In genomic region chr17:73616873-73617430, GRCh38 we compare ENCODE assay signal across 28 cellular contexts. TPM values are rescaled to one million over a fixed set of nuclear protein-coding genes. Genes with fewer than 3 reads are reported as not detected.
A peak's percentile ranks its signal among the peaks of the same experiment; 100 is the strongest.
DNase-seq lines count a peak whose midpoint lies in the region; TF ChIP-seq lines count a peak whose summit lies in the region.
"Had no signal": no experiment of that assay in that cellular context is flagged by ENCODE, and none has a peak within 500 bp of the region (broad histone marks: within the 10 kb centered on the region; RNA-seq: fewer than 3 reads in every experiment).

No MANE protein-coding gene starts in this region.

- H3K23me2 ChIP-seq in H9 (ENCODE audit: insufficient read length, low read depth, low read length, poor library complexity, severe bottlenecking) = no peaks in the 10 kb centered on the region

- H3K27me3 ChIP-seq in H9 (ENCODE audit: insufficient read depth, low read length) (no peaks in the 10 kb centered on the region), iPS-20b (ENCODE audit: insufficient read depth, low read length) (no peaks in the 10 kb centered on the region), trophoblast cell (ENCODE audit: insufficient read depth, low read length) (no peaks in the 10 kb centered on the region), tibial artery (peaks cover 0 to 27% of the 10 kb centered on the region in 2 donors)
- H3K27me3 ChIP-seq: colonic mucosa, Peyer's patch had no signal

- H3K18ac ChIP-seq in H9 (ENCODE audit: insufficient read length, low read depth, low read length) (no peak overlapping the region), trophoblast cell (ENCODE audit: low read length) (peak overlapping the region; percentile 19)

- H2AK5ac ChIP-seq in H9 (ENCODE audit: insufficient read length, low read length) = no peak overlapping the region
- no peak overlapping the region for H2AK5ac ChIP-seq in trophoblast cell (ENCODE audit: low read length)

- H4K20me1 ChIP-seq in H9 (ENCODE audit: control insufficient read depth, insufficient read depth, insufficient read length) = peaks cover 2% of the 10 kb centered on the region

- no peaks in the 10 kb centered on the region; the same call in none of the 2 replicates for H3K27me3 Mint-ChIP-seq in H9 (ENCODE audit: low read depth)

- no peak overlapping the region for H4K12ac ChIP-seq in trophoblast cell (ENCODE audit: low read depth, low read length)

- H3K4me3 ChIP-seq in iPS-20b (ENCODE audit: low read length) = no peak overlapping the region
- no peak overlapping the region for H3K4me3 ChIP-seq in trophoblast cell (ENCODE audit: low read depth, low read length)
- H3K4me3 ChIP-seq in tibial artery = no peak overlapping the region
- H3K4me3 ChIP-seq: colonic mucosa, Peyer's patch had no signal

- H3T11ph ChIP-seq in H9 (ENCODE audit: low read length) = no peak overlapping the region

- H2BK12ac ChIP-seq in H9 (ENCODE audit: insufficient read length, low read depth, low read length) (no peak overlapping the region), trophoblast cell (ENCODE audit: low read length) (peak overlapping the region; percentile 10)

- H4K91ac ChIP-seq in H9 (ENCODE audit: insufficient read length, low read depth, low read length) (no peak overlapping the region), trophoblast cell (ENCODE audit: low read depth, low read length) (peak overlapping the region; percentile 63)

- intact Hi-C loops in tibial artery (cut with DNase I; ENCODE audit: low total_unique reads) = no loop called here

- H4K8ac ChIP-seq in H9 (replicated peaks; ENCODE audit: insufficient read length, low read depth, low read length) = no peak overlapping the region
- no peak overlapping the region for H4K8ac ChIP-seq in trophoblast cell (ENCODE audit: low read depth, low read length)

- H2AFZ ChIP-seq in H9 (ENCODE audit: low read length) (no peak overlapping the region), trophoblast cell (ENCODE audit: insufficient read depth, low read length, poor library complexity) (no peak overlapping the region)

- H3K27ac ChIP-seq in H9 (ENCODE audit: insufficient read length, low read depth, low read length) (no peak overlapping the region), VCaP (peak overlapping the region; percentile 31; the same call in 1 of the 2 replicates), iPS-20b (ENCODE audit: low read length) (peak overlapping the region; percentile 9), trophoblast cell (ENCODE audit: low read depth, low read length) (peak overlapping the region; percentile 47), tibial artery (no peak overlapping the region)
- H3K27ac ChIP-seq: colonic mucosa, HL-60, Peyer's patch had no signal

- H2BK120ac ChIP-seq in H9 (ENCODE audit: low read depth, low read length, poor library complexity, severe bottlenecking) (no peak overlapping the region), trophoblast cell (ENCODE audit: insufficient read depth, low read length, poor library complexity) (peak overlapping the region; percentile 5)

- DNase-seq in H9 = no peak
- no peak for DNase-seq in trophoblast cell
- DNase-seq in OCI-M2 (lab: John Stamatoyannopoulos, UW; ENCODE audit: unreplicated experiment) = no peak
- no peak for DNase-seq in SKM-1 treated with dmso at 0.1 percent for 144 hours (lab: John Stamatoyannopoulos, UW; ENCODE audit: unreplicated experiment)
- DNase-seq in NCI-H1105 treated with DMSO at 0.1 percent for 48 hours (lab: John Stamatoyannopoulos, UW) = no peak
- DNase-seq in tibial artery = no peak
- DNase-seq: activated CD4-positive, CD25-positive, alpha-beta regulatory T cell; activated naive CD4-positive, alpha-beta T cell treated with Interleukin-2 at 50 U/mL for 16 hours; activated T-cell treated with anti-CD3 and anti-CD28 coated beads, Interleukin-2, amount 50 U/mL, for 72 hours; amniotic stem cell; colonic mucosa; DND-41; effector memory CD8-positive, alpha-beta T cell; HFFc6; Karpas-422; MV-4-11; Peyer's patch; small intestine; stimulated activated CD4-positive, alpha-beta T cell treated with anti-CD3 and anti-CD28 coated beads, Interleukin-1b, Interleukin-23, amount 100 ng/mL, for 48 hours; stimulated activated CD8-positive, alpha-beta memory T cell treated with anti-CD3 and anti-CD28 coated beads, Interleukin-4, amount 100 ng/mL, for 48 hours; substantia nigra; T1000 had no signal

- H3K4me1 Mint-ChIP-seq in H9 = peaks cover 43 to 52% of the 10 kb centered on the region in 2 experiments

- H4K5ac ChIP-seq in H9 (ENCODE audit: insufficient read length, low read depth, low read length) = no peak overlapping the region

- H3K79me2 ChIP-seq in H9 (ENCODE audit: insufficient read depth, low read length) = no peaks in the 10 kb centered on the region
- H3K79me2 ChIP-seq in trophoblast cell (ENCODE audit: control insufficient read depth, insufficient read depth, low read length, poor library complexity) = no peaks in the 10 kb centered on the region

- H2BK5ac ChIP-seq in H9 (ENCODE audit: insufficient read length, low read length) (no peak overlapping the region), trophoblast cell (ENCODE audit: low read depth, low read length, poor library complexity) (peak overlapping the region; percentile 2)

- H3K23ac ChIP-seq in H9 (ENCODE audit: insufficient read length, low read depth, low read length) (no peak overlapping the region), trophoblast cell (ENCODE audit: low read length) (no peak overlapping the region)

- H3K36me3 ChIP-seq in iPS-20b (ENCODE audit: insufficient read depth, low read depth, low read length) (no peaks in the 10 kb centered on the region), trophoblast cell (ENCODE audit: control insufficient read depth in 1 of 2, insufficient read depth in 2 of 2, low read length in 2 of 2) (no peaks in the 10 kb centered on the region), tibial artery (no peaks in the 10 kb centered on the region)
- H3K36me3 ChIP-seq: colonic mucosa, Peyer's patch had no signal

- peaks cover 21 to 24% of the 10 kb centered on the region in 2 experiments for H3K9me3 Mint-ChIP-seq in H9
- H3K9me3 Mint-ChIP-seq: activated T-cell treated with anti-CD3 and anti-CD28 coated beads, Interleukin-2, amount 50 U/mL, for 72 hours; effector memory CD8-positive, alpha-beta T cell had no signal

- H3K27ac Mint-ChIP-seq in H9 = peak overlapping the region; percentile 34 to 82 (median 80); a peak in 6 of 7 replicates
- H3K27ac Mint-ChIP-seq: effector memory CD8-positive, alpha-beta T cell; HFFc6; memory B cell had no signal

- H3K4me2 ChIP-seq in H9 (ENCODE audit: insufficient read depth, insufficient read length, low read length) = no peak overlapping the region
- peak overlapping the region; percentile 10 for H3K4me2 ChIP-seq in trophoblast cell (ENCODE audit: low read length)

- TF ChIP-seq CTCF in H9 (conservative IDR thresholded peaks at IDR 0.05) (no peak), VCaP (conservative IDR thresholded peaks at IDR 0.05) (no peak), tibial artery (IDR thresholded peaks at IDR 0.05) (no peak)

- no peak overlapping the region for H2BK20ac ChIP-seq in H9 (ENCODE audit: low read depth, low read length, poor library complexity, severe bottlenecking)

- H3K36me3 Mint-ChIP-seq in H9 (ENCODE audit: insufficient read depth in 1 of 3, low read depth in 3 of 3) = peaks cover 9 to 36% (median 16%) of the 10 kb centered on the region in 3 experiments
- H3K36me3 Mint-ChIP-seq: CD14-positive monocyte had no signal

- H3K4ac ChIP-seq in H9 (ENCODE audit: low read depth, low read length) (no peak overlapping the region), trophoblast cell (ENCODE audit: low read depth, low read length) (no peak overlapping the region)

- H3K9ac ChIP-seq in H9 (ENCODE audit: extremely low read depth, insufficient read length, low read length) (no peak overlapping the region), iPS-20b (ENCODE audit: low read depth, low read length) (peak overlapping the region; percentile 52), trophoblast cell (ENCODE audit: low read length) (no peak overlapping the region)

- peaks cover 12% of the 10 kb centered on the region for H3K4me1 ChIP-seq in H9 (ENCODE audit: insufficient read depth, low read length)
- H3K4me1 ChIP-seq in iPS-20b (ENCODE audit: insufficient read depth, low read length) = peaks cover 30% of the 10 kb centered on the region
- peaks cover 23 to 24% of the 10 kb centered on the region in 2 experiments for H3K4me1 ChIP-seq in trophoblast cell (ENCODE audit: control insufficient read depth in 1 of 2, insufficient read depth in 2 of 2, low read length in 2 of 2)
- no peaks in the 10 kb centered on the region for H3K4me1 ChIP-seq in tibial artery
- H3K4me1 ChIP-seq: colonic mucosa, Peyer's patch had no signal

- H3K9me3 ChIP-seq in H9 (ENCODE audit: control insufficient read depth, low read depth, low read length) = no peaks in the 10 kb centered on the region
- H3K9me3 ChIP-seq in iPS-20b (ENCODE audit: insufficient read depth, low read depth, low read length) = no peaks in the 10 kb centered on the region; the same call in none of the 2 replicates
- peaks cover 2% of the 10 kb centered on the region for H3K9me3 ChIP-seq in trophoblast cell (ENCODE audit: insufficient read depth, low read depth, low read length)
- no peaks in the 10 kb centered on the region for H3K9me3 ChIP-seq in tibial artery
- H3K9me3 ChIP-seq: colonic mucosa had no signal

- no CpG with 5 or more reads among the region's 8 CpGs for WGBS in H9 (ENCODE audit: extremely low coverage, insufficient read length, low lambda C conversion rate)
- WGBS in trophoblast cell (ENCODE audit: extremely low coverage, insufficient coverage, insufficient read length) = no CpG with 5 or more reads among the region's 8 CpGs

- peak overlapping the region; percentile 53; the same call in 1 of the 2 replicates for H3K14ac ChIP-seq in H9 (ENCODE audit: insufficient read depth, low read length)
- H3K14ac ChIP-seq in trophoblast cell (ENCODE audit: low read length) = peak overlapping the region; percentile 16

- H3K4me3 Mint-ChIP-seq in H9 = peak overlapping the region in 1 of 2 experiments; percentile 23; a peak in 2 of 5 replicates
- H3K4me3 Mint-ChIP-seq: activated T-cell treated with anti-CD3 and anti-CD28 coated beads, Interleukin-2, amount 50 U/mL, for 72 hours; CD14-positive monocyte; effector memory CD8-positive, alpha-beta T cell; HFFc6; memory B cell had no signal

- H2BK15ac ChIP-seq in H9 (ENCODE audit: low read depth, low read length) = no peak overlapping the region

- H3K56ac ChIP-seq in H9 (ENCODE audit: insufficient read length, low read depth, low read length) = no peak overlapping the region

- no peaks in the 10 kb centered on the region for H3K79me1 ChIP-seq in H9 (ENCODE audit: insufficient read depth, low read depth, low read length, poor library complexity, severe bottlenecking)
- peaks cover 8% of the 10 kb centered on the region for H3K79me1 ChIP-seq in trophoblast cell (ENCODE audit: low read length)

RNA-seq across cellular contexts. Expression of gene SDK2, which starts 27.3 kb away (rescaled TPM):
- total RNA-seq in H9 (2021) = 7.9 and 9.1 TPM in 2 replicates
- polyA plus RNA-seq in trophoblast cell (2013) = 11.1 and 12.0 TPM in 2 replicates
- total RNA-seq: HepG2 had no signal
- polyA plus RNA-seq: CD14-positive monocyte, HepG2 had no signal

Comparison
In these comparisons a context has a peak if more than half of its experiments do, and no peak if none do; other contexts are left out.
1. H3K27ac ChIP-seq: peak in VCaP (single experiment), iPS-20b (single experiment) and trophoblast cell (single experiment); none in H9 (single experiment) and tibial artery (0 of 2).